ENCODE assay signal across 2 cellular contexts in the genomic region with DNA sequence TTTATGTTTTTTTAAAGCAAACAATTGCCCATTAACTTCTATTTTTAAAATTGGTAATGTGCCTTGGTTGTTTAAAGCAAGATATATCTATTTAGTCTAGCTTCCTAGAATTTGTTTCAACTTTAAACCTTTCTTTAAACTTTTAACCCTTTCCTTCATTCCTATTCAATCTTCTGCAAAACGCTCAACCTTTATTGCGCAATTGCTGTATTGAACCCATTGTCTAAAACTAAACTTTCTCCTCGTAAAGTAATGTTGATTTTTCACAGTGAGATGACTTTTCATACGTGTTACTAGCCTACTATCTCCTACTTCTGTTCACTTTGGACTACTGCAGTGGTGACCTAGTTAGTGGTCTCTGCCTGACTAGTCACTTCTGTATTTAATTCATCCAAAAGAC.
TF ChIP-seq lines count a peak whose summit lies in the region.

No MANE protein-coding gene starts in this region.

TF ChIP-seq in IMR-90, 13 proteins besides CTCF, POLR2A, EP300 and RAD21:
- no peak for TF ChIP-seq SMC3 (IDR thresholded peaks at IDR 0.05; ENCODE audit: low read depth, low read length)
- peak; percentile 97 for TF ChIP-seq CEBPB (IDR thresholded peaks at IDR 0.05; ENCODE audit: low read depth, low read length)

TF ChIP-seq in K562, 482 proteins besides CTCF, POLR2A, EP300 and RAD21:
- TF ChIP-seq CEBPB (tag; IDR thresholded peaks at IDR 0.05) (peak; percentile 92), CEBPG (CRISPR knock-in tag; IDR thresholded peaks at IDR 0.05) (no peak), CEBPG (tag; conservative IDR thresholded peaks at IDR 0.05 in 1 of 2, IDR thresholded peaks at IDR 0.05 in 1 of 2) (peak; percentile 64 to 96)
- TF ChIP-seq, protein P1, sequence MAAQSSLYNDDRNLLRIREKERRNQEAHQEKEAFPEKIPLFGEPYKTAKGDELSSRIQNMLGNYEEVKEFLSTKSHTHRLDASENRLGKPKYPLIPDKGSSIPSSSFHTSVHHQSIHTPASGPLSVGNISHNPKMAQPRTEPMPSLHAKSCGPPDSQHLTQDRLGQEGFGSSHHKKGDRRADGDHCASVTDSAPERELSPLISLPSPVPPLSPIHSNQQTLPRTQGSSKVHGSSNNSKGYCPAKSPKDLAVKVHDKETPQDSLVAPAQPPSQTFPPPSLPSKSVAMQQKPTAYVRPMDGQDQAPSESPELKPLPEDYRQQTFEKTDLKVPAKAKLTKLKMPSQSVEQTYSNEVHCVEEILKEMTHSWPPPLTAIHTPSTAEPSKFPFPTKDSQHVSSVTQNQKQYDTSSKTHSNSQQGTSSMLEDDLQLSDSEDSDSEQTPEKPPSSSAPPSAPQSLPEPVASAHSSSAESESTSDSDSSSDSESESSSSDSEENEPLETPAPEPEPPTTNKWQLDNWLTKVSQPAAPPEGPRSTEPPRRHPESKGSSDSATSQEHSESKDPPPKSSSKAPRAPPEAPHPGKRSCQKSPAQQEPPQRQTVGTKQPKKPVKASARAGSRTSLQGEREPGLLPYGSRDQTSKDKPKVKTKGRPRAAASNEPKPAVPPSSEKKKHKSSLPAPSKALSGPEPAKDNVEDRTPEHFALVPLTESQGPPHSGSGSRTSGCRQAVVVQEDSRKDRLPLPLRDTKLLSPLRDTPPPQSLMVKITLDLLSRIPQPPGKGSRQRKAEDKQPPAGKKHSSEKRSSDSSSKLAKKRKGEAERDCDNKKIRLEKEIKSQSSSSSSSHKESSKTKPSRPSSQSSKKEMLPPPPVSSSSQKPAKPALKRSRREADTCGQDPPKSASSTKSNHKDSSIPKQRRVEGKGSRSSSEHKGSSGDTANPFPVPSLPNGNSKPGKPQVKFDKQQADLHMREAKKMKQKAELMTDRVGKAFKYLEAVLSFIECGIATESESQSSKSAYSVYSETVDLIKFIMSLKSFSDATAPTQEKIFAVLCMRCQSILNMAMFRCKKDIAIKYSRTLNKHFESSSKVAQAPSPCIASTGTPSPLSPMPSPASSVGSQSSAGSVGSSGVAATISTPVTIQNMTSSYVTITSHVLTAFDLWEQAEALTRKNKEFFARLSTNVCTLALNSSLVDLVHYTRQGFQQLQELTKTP (IDR thresholded peaks at IDR 0.05; ENCODE audit: low read depth in 1 of 2, partially characterized antibody in 2 of 2) = no peak
